9 cellular contexts compared by ENCODE assay signal in genomic region chr12:89451876-89452275, GRCh38.
DNase-seq lines count a peak whose midpoint lies in the region; FAIRE-seq and TF ChIP-seq lines count a peak whose summit lies in the region.
"Had no signal": no experiment of that assay in that cellular context is flagged by ENCODE, and none has a peak within 500 bp of the region (broad histone marks: within the 10 kb centered on the region; RNA-seq: fewer than 3 reads in every experiment).

No MANE protein-coding gene starts in this region.

- H3K27ac ChIP-seq in HEK293 (ENCODE audit: extremely low read depth, low read depth, low read length) (no peak overlapping the region), keratinocyte (ENCODE audit: control insufficient read depth, insufficient read depth, low read length) (no peak overlapping the region), stomach smooth muscle (ENCODE audit: low read length) (peak overlapping the region; percentile 93)

- intact Hi-C loops in activated CD4-positive, alpha-beta memory T cell treated with anti-CD3 and anti-CD28 coated beads for 36 hours (cut with micrococcal nuclease): no loop called here

- peak overlapping the region; percentile 56 for H2AFZ ChIP-seq in keratinocyte (ENCODE audit: control insufficient read depth, low read length)

- peaks cover 13% of the 10 kb centered on the region for H3K36me3 Mint-ChIP-seq in activated CD4-positive, alpha-beta memory T cell treated with anti-CD3 and anti-CD28 coated beads for 36 hours

- H4K20me1 ChIP-seq in keratinocyte (ENCODE audit: control insufficient read depth, extremely low read depth, insufficient read depth, low read length): no peaks in the 10 kb centered on the region

- H3K4me1 ChIP-seq in HEK293 (ENCODE audit: control insufficient read depth, insufficient read depth, low read length): peaks cover 27% of the 10 kb centered on the region
- H3K4me1 ChIP-seq in keratinocyte (ENCODE audit: control insufficient read depth, extremely low read depth, insufficient read depth, low read length): peaks cover 28% of the 10 kb centered on the region
- H3K4me1 ChIP-seq in stomach smooth muscle (ENCODE audit: control insufficient read depth, insufficient read depth, low read length): peaks cover 26% of the 10 kb centered on the region

- H3K27me3 Mint-ChIP-seq in activated CD4-positive, alpha-beta memory T cell treated with anti-CD3 and anti-CD28 coated beads for 36 hours: no peaks in the 10 kb centered on the region

- no peak overlapping the region for H3K4me3 Mint-ChIP-seq in activated CD4-positive, alpha-beta memory T cell treated with anti-CD3 and anti-CD28 coated beads for 36 hours

- H3K9me3 Mint-ChIP-seq in activated CD4-positive, alpha-beta memory T cell treated with anti-CD3 and anti-CD28 coated beads for 36 hours: no peaks in the 10 kb centered on the region

- dilution Hi-C loops in keratinocyte (cut with MboI; ENCODE audit: extremely low pct_ligation_motif_present, low sequenced_read_pairs): loop anchor here (25.0 kb wide), 1 partner anchor 390 kb away; no protein-coding TSS in a partner anchor

- no peaks in the 10 kb centered on the region for H3K79me2 ChIP-seq in keratinocyte (ENCODE audit: control insufficient read depth, insufficient read depth, low read length)

- no peak overlapping the region for H3K27ac Mint-ChIP-seq in activated CD4-positive, alpha-beta memory T cell treated with anti-CD3 and anti-CD28 coated beads for 36 hours

- no peak overlapping the region for H3K4me2 ChIP-seq in keratinocyte (ENCODE audit: control insufficient read depth, extremely low read depth, insufficient read depth, low read depth, low read length)

- H3K4me1 Mint-ChIP-seq in activated CD4-positive, alpha-beta memory T cell treated with anti-CD3 and anti-CD28 coated beads for 36 hours (ENCODE audit: low read depth): peaks cover 5% of the 10 kb centered on the region

- H3K36me3 ChIP-seq in HEK293 (ENCODE audit: control insufficient read depth in 2 of 2, insufficient read depth in 1 of 2, low read length in 2 of 2): no peaks in the 10 kb centered on the region
- H3K36me3 ChIP-seq in keratinocyte (ENCODE audit: control insufficient read depth in 2 of 2, extremely low read depth in 1 of 2, insufficient read depth in 2 of 2, low read length in 2 of 2): peaks cover 0 to 4% of the 10 kb centered on the region in 2 experiments
- H3K36me3 ChIP-seq in stomach smooth muscle (ENCODE audit: control insufficient read depth in 2 of 2, insufficient read depth in 2 of 2, low read length in 2 of 2): no peaks in the 10 kb centered on the region

- DNase-seq in cardiac fibroblast (ENCODE audit: low read depth in 2 of 2) (peak; percentile 89 to 90), keratinocyte (ENCODE audit: low read depth, low spot score) (no peak), GM10248 (ENCODE audit: extremely low spot score) (no peak)
- no peak for DNase-seq in activated CD4-positive, alpha-beta memory T cell treated with anti-CD3 and anti-CD28 coated beads for 36 hours
- DNase-seq in activated CD4-positive, CD25-positive, alpha-beta regulatory T cell (lab: John Stamatoyannopoulos, UW): no peak
- no peak for DNase-seq in stimulated activated CD4-positive, alpha-beta T cell treated with anti-CD3 and anti-CD28 coated beads, Interleukin-2, amount 100 ng/mL, for 48 hours
- DNase-seq: activated CD4-positive, alpha-beta T cell treated with anti-CD3 and anti-CD28 coated beads for 4 hours had no signal

- no peaks in the 10 kb centered on the region for H3K9me3 ChIP-seq in HEK293 (ENCODE audit: control insufficient read depth, insufficient read depth, low read depth, low read length)
- no peaks in the 10 kb centered on the region for H3K9me3 ChIP-seq in keratinocyte (ENCODE audit: control insufficient read depth, low read depth, low read length)
- H3K9me3 ChIP-seq in stomach smooth muscle (ENCODE audit: control insufficient read depth in 2 of 2, low read length in 2 of 2): no peaks in the 10 kb centered on the region

- no peaks in the 10 kb centered on the region for H3K9me1 ChIP-seq in keratinocyte (ENCODE audit: control insufficient read depth, extremely low read depth, insufficient read depth, low read length)

- H3K9ac ChIP-seq in keratinocyte (ENCODE audit: control insufficient read depth, extremely low read depth, insufficient read depth, low read length) (no peak overlapping the region), stomach smooth muscle (ENCODE audit: low read length in 2 of 2) (peak overlapping the region; percentile 8 to 64)

- no peak for TF ChIP-seq CTCF in HEK293 (tag by site-specific recombination; IDR thresholded peaks at IDR 0.05)
- TF ChIP-seq CTCF in cardiac fibroblast (IDR thresholded peaks at IDR 0.05; ENCODE audit: low read depth, low read length): no peak
- TF ChIP-seq CTCF in keratinocyte (optimal IDR thresholded peaks at IDR 0.05 in 1 of 3, IDR thresholded peaks at IDR 0.05 in 1 of 3, conservative IDR thresholded peaks at IDR 0.05 in 1 of 3; ENCODE audit: extremely low read depth in 1 of 3, insufficient read depth in 2 of 3, low read length in 3 of 3): no peak
- no peak for TF ChIP-seq CTCF in GM10248 (IDR thresholded peaks at IDR 0.05; ENCODE audit: control extremely low read depth, extremely low read depth, low read depth, missing control alignments)

- POLR2A ChIA-PET in HEK293 (lab: Yijun Ruan, JAX): interaction anchor here (2.1 kb wide), 1 partner anchor 100 kb away, joined by 16 read pairs; the partner anchor contains the start of gene DUSP6
- POLR2A ChIA-PET in activated CD4-positive, alpha-beta memory T cell treated with anti-CD3 and anti-CD28 coated beads for 36 hours (lab: Charles Lee): no interaction called here
- POLR2A ChIA-PET in GM10248 (lab: Yijun Ruan, JAX): no interaction called here

- H3K4me3 ChIP-seq in HEK293 (ENCODE audit: low read depth, low read length) (no peak overlapping the region), cardiac fibroblast (replicated peaks in 1 of 2; ENCODE audit: low read depth in 2 of 2, low read length in 2 of 2) (no peak overlapping the region), keratinocyte (ENCODE audit: control insufficient read depth in 2 of 3, extremely low read depth in 1 of 3, insufficient read depth in 2 of 3, low read depth in 1 of 3, low read length in 3 of 3) (no peak overlapping the region), stomach smooth muscle (ENCODE audit: low read length in 2 of 2) (peak overlapping the region in 1 of 2 donors; percentile 41)

- no peaks in the 10 kb centered on the region for H3K27me3 ChIP-seq in keratinocyte (ENCODE audit: control insufficient read depth, extremely low read depth, insufficient read depth, low read length)
- H3K27me3 ChIP-seq in stomach smooth muscle (ENCODE audit: control insufficient read depth in 1 of 2, insufficient read depth in 2 of 2, low read length in 2 of 2): no peaks in the 10 kb centered on the region

- FAIRE-seq in keratinocyte (lab: Jason Lieb, UNC): peak; percentile 58

- CTCF ChIA-PET in HEK293 (lab: Yijun Ruan, JAX): interaction anchor here (0.6 to 1.7 kb wide), 3 partner anchors 11 to 526 kb away, joined by 4 to 5 read pairs (median 4); no protein-coding TSS in a partner anchor
- CTCF ChIA-PET in activated CD4-positive, alpha-beta memory T cell treated with anti-CD3 and anti-CD28 coated beads for 36 hours (lab: Charles Lee): interaction anchor here (0.7 to 1.5 kb wide), 3 partner anchors 10 to 434 kb away, joined by 3 to 5 read pairs (median 4); no protein-coding TSS in a partner anchor
- CTCF ChIA-PET in GM10248 (lab: Yijun Ruan, JAX): interaction anchor here (0.8 to 3.9 kb wide), 5 partner anchors 10 to 435 kb away, joined by 3 to 24 read pairs (median 3); no protein-coding TSS in a partner anchor

TF ChIP-seq in HEK293, 187 proteins besides CTCF, POLR2A, EP300 and RAD21:
- peak; percentile 89 for TF ChIP-seq TRIM28 (IDR thresholded peaks at IDR 0.05; ENCODE audit: borderline replicate concordance, low read length)
- TF ChIP-seq GFI1B (tag by site-specific recombination; IDR thresholded peaks at IDR 0.05): no peak
- no peak for TF ChIP-seq ZNF664 (tag by site-specific recombination; IDR thresholded peaks at IDR 0.05)
- TF ChIP-seq ZBTB20 (tag by site-specific recombination; IDR thresholded peaks at IDR 0.05): peak; percentile 54; the same call in 1 of the 2 replicates
- TF ChIP-seq MZF1 (tag by site-specific recombination; IDR thresholded peaks at IDR 0.05; ENCODE audit: borderline replicate concordance): peak; percentile 12; the same call in 1 of the 2 replicates
- peak; percentile 81 for TF ChIP-seq OSR2 (tag by site-specific recombination; IDR thresholded peaks at IDR 0.05)

Comparison
In these comparisons a context has a peak if more than half of its experiments do, and no peak if none do; other contexts are left out.
1. DNase-seq: peak in cardiac fibroblast (2 of 2); none in keratinocyte (single experiment), activated CD4-positive, alpha-beta memory T cell treated with anti-CD3 and anti-CD28 coated beads for 36 hours (single experiment), activated CD4-positive, CD25-positive, alpha-beta regulatory T cell (0 of 4), GM10248 (single experiment) and stimulated activated CD4-positive, alpha-beta T cell treated with anti-CD3 and anti-CD28 coated beads, Interleukin-2, amount 100 ng/mL, for 48 hours (0 of 2).